11 cellular contexts compared by ENCODE assay signal in genomic region chr22:30079952-30080533, GRCh38. TPM values are rescaled to one million over a fixed set of nuclear protein-coding genes. Genes with fewer than 3 reads are reported as not detected.
DNase-seq lines count a peak whose midpoint lies in the region; ATAC-seq, FAIRE-seq and TF ChIP-seq lines count a peak whose summit lies in the region.
"Had no signal": no experiment of that assay in that cellular context is flagged by ENCODE, and none has a peak within 500 bp of the region (broad histone marks: within the 10 kb centered on the region; RNA-seq: fewer than 3 reads in every experiment).

Gene HORMAD2, plus strand, starts transcription at chr22:30080464. Its CDS starts 13,489 bp downstream, at chr22:30093953.

- H3K36me3 Mint-ChIP-seq in effector memory CD8-positive, alpha-beta T cell (ENCODE audit: insufficient read depth): no peaks in the 10 kb centered on the region

- TF ChIP-seq CTCF in GM20000 (IDR thresholded peaks at IDR 0.05; ENCODE audit: extremely low read depth, missing control alignments): no peak

- no peaks in the 10 kb centered on the region for H3K9me3 Mint-ChIP-seq in effector memory CD8-positive, alpha-beta T cell

- no peak for FAIRE-seq in RCC 7860 (lab: Jason Lieb, UNC)

- H3K4me3 Mint-ChIP-seq in effector memory CD8-positive, alpha-beta T cell: peak within 1 kb of the TSS in 1 of 2 donors; percentile 7

- peaks cover 0 to 12% of the 10 kb centered on the region in 2 donors for H3K27me3 Mint-ChIP-seq in effector memory CD8-positive, alpha-beta T cell

- peak within 1 kb of the TSS in 1 of 2 donors; percentile 38 for H3K27ac Mint-ChIP-seq in effector memory CD8-positive, alpha-beta T cell

- DNase-seq in GM20000 (ENCODE audit: low spot score) (peak; percentile 49), cerebellum (ENCODE audit: low spot score) (peak; percentile 24), iPS-NIHi7 (ENCODE audit: extremely low spot score) (peak; percentile 90), retina (peak; percentile 88), RCC 7860 (ENCODE audit: low spot score) (no peak), NCI-H1092 (lab: John Stamatoyannopoulos, UW) (no peak), AG08395 (ENCODE audit: low spot score) (no peak)
- no peak for DNase-seq in effector memory CD8-positive, alpha-beta T cell
- DNase-seq: activated T-cell treated with anti-CD3 and anti-CD28 coated beads for 4 hours, HCEC 1CT, KG1 had no signal

- H3K4me1 Mint-ChIP-seq in effector memory CD8-positive, alpha-beta T cell (ENCODE audit: low read depth in 2 of 2): peaks cover 8 to 13% of the 10 kb centered on the region in 2 donors

- no peak for ATAC-seq in effector memory CD8-positive, alpha-beta T cell (replicated peaks)

RNA-seq across cellular contexts. Expression of gene HORMAD2, which starts in this region (rescaled TPM):
- 0.27 TPM for total RNA-seq in cerebellum

Comparison
In these comparisons a context has a peak if more than half of its experiments do, and no peak if none do; other contexts are left out.
1. Peak in DNase-seq in cerebellum; RNA of the gene not detected or under 1 TPM.
2. DNase-seq: peak in GM20000 (single experiment), iPS-NIHi7 (single experiment) and retina (single experiment); none in RCC 7860 (single experiment), NCI-H1092 (single experiment), effector memory CD8-positive, alpha-beta T cell (0 of 3) and AG08395 (single experiment).